18 cellular contexts compared by ENCODE assay signal in genomic region chr1:18920931-18921330, GRCh38.
"Had no signal": no experiment of that assay in that cellular context is flagged by ENCODE, and none has a peak within 500 bp of the region (broad histone marks: within the 10 kb centered on the region; RNA-seq: fewer than 3 reads in every experiment).

No MANE protein-coding gene starts in this region.

- H3K27me3 ChIP-seq: neural progenitor cell, testis had no signal

- H3K27ac ChIP-seq: neural progenitor cell had no signal

- H3K36me3 ChIP-seq: neural progenitor cell had no signal

- H3K4me2 ChIP-seq: neural progenitor cell had no signal

- H2AFZ ChIP-seq: neural progenitor cell had no signal

- H3K4me3 ChIP-seq: neural progenitor cell, prostate gland, testis had no signal

- ATAC-seq: activated CD8-positive, alpha-beta T cell treated with anti-CD3 and anti-CD28 coated beads for 36 hours; activated T-cell treated with anti-CD3 and anti-CD28 coated beads, Interleukin-2, amount 50 U/mL, for 4 hours; esophagus mucosa had no signal

- DNase-seq: activated CD4-positive, alpha-beta T cell treated with anti-CD3 and anti-CD28 coated beads, Interleukin-2, amount 10 ng/mL, durations not matched to agents 24 days and 14 days; activated CD8-positive, alpha-beta T cell treated with anti-CD3 and anti-CD28 coated beads for 36 hours; activated effector memory CD4-positive, alpha-beta T cell treated with anti-CD3 and anti-CD28 coated beads, Interleukin-2, amount 50 U/mL, for 16 hours; activated naive CD4-positive, alpha-beta T cell treated with anti-CD3 and anti-CD28 coated beads, Interleukin-2, amount 50 U/mL, for 16 hours; activated T-cell treated with anti-CD3 and anti-CD28 coated beads, Interleukin-2, amount 50 U/mL, for 4 hours; aorta; effector CD8-positive, alpha-beta T cell; immature natural killer cell; kidney glomerular epithelial cell; naive B cell; small intestine; stimulated activated CD4-positive, alpha-beta T cell treated with anti-CD3 and anti-CD28 coated beads, Interleukin-15, amount 100 ng/mL, for 24 hours; stimulated activated CD4-positive, alpha-beta T cell treated with anti-CD3 and anti-CD28 coated beads, Interleukin-2, amount 100 ng/mL, for 48 hours; T1000; testis had no signal

- H3K9ac ChIP-seq: neural progenitor cell had no signal

- H3K9me3 ChIP-seq: prostate gland, testis had no signal
